ENCODE assay signal across 1 cellular context in genomic region chr20:32483351-32484220, GRCh38.
TF ChIP-seq lines count a peak whose summit lies in the region.

No MANE protein-coding gene starts in this region.

TF ChIP-seq in HepG2, 621 proteins besides CTCF, POLR2A, EP300 and RAD21 (continued from another document and continues in another):
- TF ChIP-seq ZNF557 (CRISPR knock-in tag; IDR thresholded peaks at IDR 0.05) (0 out of 2 replicates have a peak, but pooled peaks have one; percentile 62), DMTF1 (CRISPR knock-in tag; IDR thresholded peaks at IDR 0.05) (no peak), AKAP8 (CRISPR knock-in tag; IDR thresholded peaks at IDR 0.05) (peak; percentile 20; the same call in 1 of the 2 replicates), SP4 (CRISPR knock-in tag; IDR thresholded peaks at IDR 0.05) (peak; percentile 65; the same call in 1 of the 2 replicates), ZFP37 (CRISPR knock-in tag; IDR thresholded peaks at IDR 0.05; ENCODE audit: borderline replicate concordance) (peak; percentile 56; the same call in 1 of the 2 replicates), ZBTB7B (CRISPR knock-in tag; IDR thresholded peaks at IDR 0.05) (peak; percentile 97), RFXANK (CRISPR knock-in tag; IDR thresholded peaks at IDR 0.05) (no peak), NFKB2 (CRISPR knock-in tag; IDR thresholded peaks at IDR 0.05; ENCODE audit: borderline replicate concordance) (peak; percentile 92; the same call in 1 of the 2 replicates), ZNF563 (CRISPR knock-in tag; IDR thresholded peaks at IDR 0.05) (no peak; the same call in 1 of the 2 replicates), HNF4A (CRISPR knock-in tag; IDR thresholded peaks at IDR 0.05) (no peak), LCORL (IDR thresholded peaks at IDR 0.05) (no peak), LCORL (CRISPR knock-in tag; IDR thresholded peaks at IDR 0.05) (peak; percentile 82; the same call in 1 of the 2 replicates), ZNF746 (CRISPR knock-in tag; IDR thresholded peaks at IDR 0.05) (peak; percentile 92), AFF4 (CRISPR knock-in tag; IDR thresholded peaks at IDR 0.05) (0 out of 2 replicates have a peak, but pooled peaks have one; percentile 80), STAT5B (CRISPR knock-in tag; IDR thresholded peaks at IDR 0.05) (no peak), ZUFSP (CRISPR knock-in tag; IDR thresholded peaks at IDR 0.05; ENCODE audit: borderline replicate concordance) (no peak), ZNF460 (CRISPR knock-in tag; IDR thresholded peaks at IDR 0.05; ENCODE audit: borderline replicate concordance) (no peak), HNF4G (IDR thresholded peaks at IDR 0.05; ENCODE audit: borderline replicate concordance, low read depth, low read length) (peak; percentile 46; the same call in 1 of the 2 replicates), HNF4G (CRISPR knock-in tag; IDR thresholded peaks at IDR 0.05; ENCODE audit: borderline replicate concordance, low read depth) (no peak), NRL (CRISPR knock-in tag; IDR thresholded peaks at IDR 0.05; ENCODE audit: borderline replicate concordance) (peak; percentile 88; the same call in 1 of the 2 replicates), MED13 (CRISPR knock-in tag; IDR thresholded peaks at IDR 0.05) (peak; percentile 59; the same call in 1 of the 2 replicates), ZNF510 (CRISPR knock-in tag; IDR thresholded peaks at IDR 0.05; ENCODE audit: low read depth) (no peak), DBP (CRISPR knock-in tag; IDR thresholded peaks at IDR 0.05; ENCODE audit: not compliant biosample characterization) (no peak), JUN (CRISPR knock-in tag; IDR thresholded peaks at IDR 0.05) (no peak), SIX1 (CRISPR knock-in tag; IDR thresholded peaks at IDR 0.05; ENCODE audit: borderline replicate concordance) (no peak), TOE1 (CRISPR knock-in tag; IDR thresholded peaks at IDR 0.05) (no peak), ZNF674 (CRISPR knock-in tag; IDR thresholded peaks at IDR 0.05; ENCODE audit: low read depth) (no peak), ZNF160 (CRISPR knock-in tag; IDR thresholded peaks at IDR 0.05) (peak; percentile 52), FOXA3 (CRISPR knock-in tag; IDR thresholded peaks at IDR 0.05) (peak; percentile 38), ZBTB42 (CRISPR knock-in tag; IDR thresholded peaks at IDR 0.05) (no peak), HNRNPL (IDR thresholded peaks at IDR 0.05; ENCODE audit: low read depth, low read length) (peak; percentile 45; the same call in 1 of the 2 replicates), ZNF362 (CRISPR knock-in tag; IDR thresholded peaks at IDR 0.05; ENCODE audit: borderline replicate concordance) (peak; percentile 32; the same call in 1 of the 2 replicates), ZNF710 (CRISPR knock-in tag; IDR thresholded peaks at IDR 0.05; ENCODE audit: borderline replicate concordance) (peak; percentile 76; the same call in 1 of the 2 replicates), ZBTB49 (CRISPR knock-in tag; IDR thresholded peaks at IDR 0.05; ENCODE audit: borderline replicate concordance) (no peak), ARNT2 (CRISPR knock-in tag; IDR thresholded peaks at IDR 0.05; ENCODE audit: low read depth) (no peak; the same call in 1 of the 2 replicates), FOXK2 (IDR thresholded peaks at IDR 0.05) (no peak), ZFAT (CRISPR knock-in tag; conservative IDR thresholded peaks at IDR 0.05) (no peak), RELA (CRISPR knock-in tag; IDR thresholded peaks at IDR 0.05) (0 out of 2 replicates have a peak, but pooled peaks have one; percentile 34), ZNF333 (CRISPR knock-in tag; IDR thresholded peaks at IDR 0.05; ENCODE audit: borderline replicate concordance) (peak; percentile 85; the same call in 1 of the 2 replicates), MTA1 (CRISPR knock-in tag; IDR thresholded peaks at IDR 0.05; ENCODE audit: borderline replicate concordance) (no peak), ZHX2 (IDR thresholded peaks at IDR 0.05; ENCODE audit: low read depth) (no peak), ZHX2 (CRISPR knock-in tag; IDR thresholded peaks at IDR 0.05; ENCODE audit: borderline replicate concordance) (0 out of 2 replicates have a peak, but pooled peaks have one; percentile 19)
